Comparison of ENCODE assay signal across 12 cellular contexts in genomic region chr6:35425284-35425683, GRCh38. TPM values are rescaled to one million over a fixed set of nuclear protein-coding genes. Genes with fewer than 3 reads are reported as not detected.
DNase-seq lines count a peak whose midpoint lies in the region; ATAC-seq and TF ChIP-seq lines count a peak whose summit lies in the region.
"Had no signal": no experiment of that assay in that cellular context is flagged by ENCODE, and none has a peak within 500 bp of the region (broad histone marks: within the 10 kb centered on the region; RNA-seq: fewer than 3 reads in every experiment).

No MANE protein-coding gene starts in this region.

- H4K5ac ChIP-seq in H9 (ENCODE audit: insufficient read length, low read depth, low read length): no peak overlapping the region

- peaks cover 21 to 41% of the 10 kb centered on the region in 2 experiments for H3K4me1 Mint-ChIP-seq in H9

- no peak overlapping the region for H2BK5ac ChIP-seq in H9 (ENCODE audit: insufficient read length, low read length)

- TF ChIP-seq CTCF in H9 (conservative IDR thresholded peaks at IDR 0.05) (no peak), RWPE2 (IDR thresholded peaks at IDR 0.05; ENCODE audit: poor library complexity, severe bottlenecking) (no peak)

- peak overlapping the region in 2 of 3 experiments; percentile 32 to 77; a peak in 2 of 7 replicates for H3K27ac Mint-ChIP-seq in H9

- H3K27ac ChIP-seq in H9 (ENCODE audit: insufficient read length, low read depth, low read length): no peak overlapping the region
- H3K27ac ChIP-seq in RWPE2 (ENCODE audit: poor library complexity, severe bottlenecking): peak overlapping the region; percentile 69
- H3K27ac ChIP-seq: lower lobe of right lung had no signal

- H2BK12ac ChIP-seq in H9 (ENCODE audit: insufficient read length, low read depth, low read length): no peak overlapping the region

- H2BK15ac ChIP-seq in H9 (ENCODE audit: low read depth, low read length): no peak overlapping the region

- H3K4me2 ChIP-seq in H9 (ENCODE audit: insufficient read depth, insufficient read length, low read length): no peak overlapping the region

- H3K4me3 Mint-ChIP-seq in H9: no peak overlapping the region

- no peaks in the 10 kb centered on the region for H3K79me1 ChIP-seq in H9 (ENCODE audit: insufficient read depth, low read depth, low read length, poor library complexity, severe bottlenecking)

- H3K9ac ChIP-seq in H9 (ENCODE audit: extremely low read depth, insufficient read length, low read length): no peak overlapping the region

- H3K9me3 ChIP-seq in H9 (ENCODE audit: control insufficient read depth, low read depth, low read length) (peaks cover 5% of the 10 kb centered on the region), RWPE2 (ENCODE audit: severe bottlenecking) (peaks cover 10% of the 10 kb centered on the region)

- H4K20me1 ChIP-seq in H9 (ENCODE audit: control insufficient read depth, insufficient read depth, insufficient read length): no peaks in the 10 kb centered on the region

- no peak overlapping the region for H2BK20ac ChIP-seq in H9 (ENCODE audit: low read depth, low read length, poor library complexity, severe bottlenecking)

- peaks cover 22 to 29% (median 24%) of the 10 kb centered on the region in 3 experiments; a peak in 6 of 7 replicates for H3K36me3 Mint-ChIP-seq in H9 (ENCODE audit: insufficient read depth in 1 of 3, low read depth in 3 of 3)

- no peak overlapping the region for H3T11ph ChIP-seq in H9 (ENCODE audit: low read length)

- no peak overlapping the region for H2AK5ac ChIP-seq in H9 (ENCODE audit: insufficient read length, low read length)

- no peak overlapping the region for H4K8ac ChIP-seq in H9 (replicated peaks; ENCODE audit: insufficient read length, low read depth, low read length)

- ATAC-seq in RWPE2 (ENCODE audit: low read depth): peak; percentile 81
- ATAC-seq: Panc1 had no signal

- no peaks in the 10 kb centered on the region for H3K79me2 ChIP-seq in H9 (ENCODE audit: insufficient read depth, low read length)

- H3K18ac ChIP-seq in H9 (ENCODE audit: insufficient read length, low read depth, low read length): no peak overlapping the region

- H3K23me2 ChIP-seq in H9 (ENCODE audit: insufficient read length, low read depth, low read length, poor library complexity, severe bottlenecking): no peaks in the 10 kb centered on the region

- H3K9me3 Mint-ChIP-seq in H9: peaks cover 8 to 11% of the 10 kb centered on the region in 2 experiments; a peak in 4 of 5 replicates

- no peak overlapping the region for H2AFZ ChIP-seq in H9 (ENCODE audit: low read length)

- no peak overlapping the region for H3K14ac ChIP-seq in H9 (ENCODE audit: insufficient read depth, low read length)

- no peak overlapping the region for H3K23ac ChIP-seq in H9 (ENCODE audit: insufficient read length, low read depth, low read length)

- WGBS in H9 (ENCODE audit: extremely low coverage, insufficient read length, low lambda C conversion rate): no CpG with 5 or more reads among the region's 3 CpGs

- no peak overlapping the region for H3K4ac ChIP-seq in H9 (ENCODE audit: low read depth, low read length)

- H3K4me3 ChIP-seq in RWPE2 (ENCODE audit: severe bottlenecking) (no peak overlapping the region), skeletal muscle cell (ENCODE audit: low read depth, low read length) (no peak overlapping the region)
- H3K4me3 ChIP-seq: lower lobe of right lung had no signal

- H4K91ac ChIP-seq in H9 (ENCODE audit: insufficient read length, low read depth, low read length): no peak overlapping the region

- peaks cover 54% of the 10 kb centered on the region for H3K36me3 ChIP-seq in RWPE2 (ENCODE audit: low read depth)

- no peaks in the 10 kb centered on the region; the same call in 1 of the 2 replicates for H3K27me3 Mint-ChIP-seq in H9 (ENCODE audit: low read depth)

- no peak overlapping the region for H3K56ac ChIP-seq in H9 (ENCODE audit: insufficient read length, low read depth, low read length)

- peaks cover 8% of the 10 kb centered on the region; the same call in 1 of the 2 replicates for H3K4me1 ChIP-seq in H9 (ENCODE audit: insufficient read depth, low read length)
- H3K4me1 ChIP-seq in RWPE2 (ENCODE audit: insufficient read depth, poor library complexity, severe bottlenecking): peaks cover 3% of the 10 kb centered on the region

- no peak overlapping the region for H2BK120ac ChIP-seq in H9 (ENCODE audit: low read depth, low read length, poor library complexity, severe bottlenecking)

- no peak for DNase-seq in H9
- DNase-seq in RWPE2 (ENCODE audit: low spot score): no peak
- DNase-seq in fibroblast of gingiva (ENCODE audit: low read depth): peak; percentile 90
- DNase-seq in skeletal muscle cell (ENCODE audit: low read depth): peak; percentile 85
- DNase-seq in cortex of kidney (lab: John Stamatoyannopoulos, UW): no peak
- no peak for DNase-seq in NOMO-1 (lab: John Stamatoyannopoulos, UW; ENCODE audit: unreplicated experiment in 2 of 2)
- no peak for DNase-seq in cerebellum (ENCODE audit: low spot score)
- DNase-seq in DMS 273 treated with DMSO at 0.1 percent for 48 hours (lab: John Stamatoyannopoulos, UW): no peak
- DNase-seq: activated CD4-positive, alpha-beta T cell treated with anti-CD3 and anti-CD28 coated beads, Interleukin-2, amount 50 U/mL, for 1 hour; NCI-H187 had no signal

- H3K27me3 ChIP-seq in H9 (ENCODE audit: insufficient read depth, low read length) (no peaks in the 10 kb centered on the region), RWPE2 (ENCODE audit: insufficient read depth, poor library complexity, severe bottlenecking) (no peaks in the 10 kb centered on the region)

RNA-seq across cellular contexts. Expression of gene FANCE, which starts 26.9 kb away (rescaled TPM):
- 8.4 and 10.9 TPM in 2 replicates for total RNA-seq in H9 (2021)
- total RNA-seq in cerebellum: 6.9 TPM

RNA-seq across cellular contexts. Expression of gene RPL10A, which starts 42.9 kb away (rescaled TPM):
- total RNA-seq in H9 (2021) (1,826 and 1,830 TPM in 2 replicates), cerebellum (907 TPM)

Comparison
In these comparisons a context has a peak if more than half of its experiments do, and no peak if none do; other contexts are left out.
1. DNase-seq: peak in fibroblast of gingiva (single experiment) and skeletal muscle cell (single experiment); none in H9 (single experiment), RWPE2 (single experiment), cortex of kidney (single experiment), NOMO-1 (0 of 2), cerebellum (single experiment) and DMS 273 treated with DMSO at 0.1 percent for 48 hours (single experiment).